ENCODE assay signal across 8 cellular contexts in genomic region chr1:23100074-23100748, GRCh38.
DNase-seq lines count a peak whose midpoint lies in the region; ATAC-seq and TF ChIP-seq lines count a peak whose summit lies in the region.

No MANE protein-coding gene starts in this region.

- peak overlapping the region; percentile 24 for H3K4me3 Mint-ChIP-seq in CD8-positive, alpha-beta T cell
- H3K4me3 Mint-ChIP-seq in activated CD4-positive, alpha-beta memory T cell treated with anti-CD3 and anti-CD28 coated beads for 36 hours, result peak overlapping the region; percentile 21

- no peaks in the 10 kb centered on the region for H3K27me3 ChIP-seq in CD8-positive, alpha-beta T cell (ENCODE audit: insufficient read depth, low read length)

- POLR2A ChIA-PET in CD8-positive, alpha-beta T cell (lab: Charles Lee), result interaction anchor here (1.1 to 3.2 kb wide), 5 partner anchors 17 to 85 kb away, joined by 3 to 23 read pairs (median 3); partner anchors contain the start of gene LUZP1
- POLR2A ChIA-PET in activated CD4-positive, alpha-beta memory T cell treated with anti-CD3 and anti-CD28 coated beads for 36 hours (lab: Charles Lee), result interaction anchor here (0.7 to 2.8 kb wide), 6 partner anchors 9 to 84 kb away, joined by 4 to 19 read pairs (median 8); no protein-coding TSS in a partner anchor

- H3K27me3 Mint-ChIP-seq in CD8-positive, alpha-beta T cell (ENCODE audit: low read depth), result no peaks in the 10 kb centered on the region
- no peaks in the 10 kb centered on the region for H3K27me3 Mint-ChIP-seq in activated CD4-positive, alpha-beta memory T cell treated with anti-CD3 and anti-CD28 coated beads for 36 hours

- H3K36me3 Mint-ChIP-seq in CD8-positive, alpha-beta T cell, result peaks cover 4% of the 10 kb centered on the region
- H3K36me3 Mint-ChIP-seq in activated CD4-positive, alpha-beta memory T cell treated with anti-CD3 and anti-CD28 coated beads for 36 hours, result peaks cover 2% of the 10 kb centered on the region

- peaks cover 51% of the 10 kb centered on the region for H3K4me1 Mint-ChIP-seq in CD8-positive, alpha-beta T cell (ENCODE audit: low read depth)
- H3K4me1 Mint-ChIP-seq in activated CD4-positive, alpha-beta memory T cell treated with anti-CD3 and anti-CD28 coated beads for 36 hours (ENCODE audit: low read depth), result peaks cover 53% of the 10 kb centered on the region

- TF ChIP-seq CTCF in CD8-positive, alpha-beta T cell (IDR thresholded peaks at IDR 0.05), result no peak
- TF ChIP-seq CTCF in fibroblast of pulmonary artery (IDR thresholded peaks at IDR 0.05; ENCODE audit: low read length, missing control alignments) (peak; percentile 1), retinal pigment epithelial cell (conservative IDR thresholded peaks at IDR 0.05; ENCODE audit: low read depth, low read length) (no peak), GM20000 (IDR thresholded peaks at IDR 0.05; ENCODE audit: extremely low read depth, missing control alignments) (no peak)

- H3K27ac ChIP-seq in CD8-positive, alpha-beta T cell (ENCODE audit: low read depth, low read length), result no peak overlapping the region

- DNase-seq in CD8-positive, alpha-beta T cell, result peak in 4 of 7 experiments; percentile 19 to 54 (median 36)
- DNase-seq in M059J (ENCODE audit: low read depth) (peak; percentile 95), fibroblast of pulmonary artery (ENCODE audit: low read depth) (peak; percentile 96), retinal pigment epithelial cell (ENCODE audit: low read depth) (peak; percentile 68), HT-29 (ENCODE audit: low spot score) (no peak), GM20000 (ENCODE audit: low spot score) (no peak)
- DNase-seq in activated CD4-positive, alpha-beta memory T cell treated with anti-CD3 and anti-CD28 coated beads for 36 hours, result peak; percentile 74

- H3K9me3 ChIP-seq in CD8-positive, alpha-beta T cell (ENCODE audit: low read length), result no peaks in the 10 kb centered on the region

- H3K9me3 Mint-ChIP-seq in CD8-positive, alpha-beta T cell, result no peaks in the 10 kb centered on the region
- H3K9me3 Mint-ChIP-seq in activated CD4-positive, alpha-beta memory T cell treated with anti-CD3 and anti-CD28 coated beads for 36 hours, result no peaks in the 10 kb centered on the region

- peak overlapping the region; percentile 62 for H3K27ac Mint-ChIP-seq in CD8-positive, alpha-beta T cell
- peak overlapping the region; percentile 64 for H3K27ac Mint-ChIP-seq in activated CD4-positive, alpha-beta memory T cell treated with anti-CD3 and anti-CD28 coated beads for 36 hours

- CTCF ChIA-PET in CD8-positive, alpha-beta T cell (lab: Charles Lee), result interaction anchor here (0.7 to 18.6 kb wide), 13 partner anchors 8 to 84 kb away, joined by 3 to 662 read pairs (median 7); no protein-coding TSS in a partner anchor
- CTCF ChIA-PET in activated CD4-positive, alpha-beta memory T cell treated with anti-CD3 and anti-CD28 coated beads for 36 hours (lab: Charles Lee), result interaction anchor here (1.0 to 20.3 kb wide), 16 partner anchors 10 to 97 kb away, joined by 3 to 738 read pairs (median 6); partner anchors contain the start of gene LUZP1

- H3K36me3 ChIP-seq in CD8-positive, alpha-beta T cell (ENCODE audit: insufficient read depth, low read length), result no peaks in the 10 kb centered on the region

- H3K4me1 ChIP-seq in CD8-positive, alpha-beta T cell (ENCODE audit: insufficient read depth, low read length), result peaks cover 18% of the 10 kb centered on the region

- H3K4me3 ChIP-seq in CD8-positive, alpha-beta T cell (ENCODE audit: low read depth, low read length), result no peak overlapping the region
- H3K4me3 ChIP-seq in fibroblast of pulmonary artery (replicated peaks; ENCODE audit: low read depth, low read length) (no peak overlapping the region), retinal pigment epithelial cell (ENCODE audit: low read length) (no peak overlapping the region)

- ATAC-seq in CD8-positive, alpha-beta T cell, result peak; percentile 51
- no peak for ATAC-seq in GM19324 (IDR thresholded peaks at IDR 0.05; ENCODE audit: low FRiP score, unreplicated experiment)

- intact Hi-C loops in CD8-positive, alpha-beta T cell (cut with DNase I, micrococcal nuclease), result no loop called here
- intact Hi-C loops in activated CD4-positive, alpha-beta memory T cell treated with anti-CD3 and anti-CD28 coated beads for 36 hours (cut with micrococcal nuclease), result loop anchor here (1.0 to 10.0 kb wide), 2 partner anchors 9 to 435 kb away; partner anchors contain the start of gene E2F2

Comparison
In these comparisons a context has a peak if more than half of its experiments do, and no peak if none do; other contexts are left out.
1. DNase-seq: peak in CD8-positive, alpha-beta T cell (4 of 7), M059J (single experiment), activated CD4-positive, alpha-beta memory T cell treated with anti-CD3 and anti-CD28 coated beads for 36 hours (single experiment), fibroblast of pulmonary artery (single experiment) and retinal pigment epithelial cell (single experiment); none in HT-29 (single experiment) and GM20000 (single experiment).